In genomic region chr1:1127551-1128451, GRCh38 we compare ENCODE assay signal across 1 cellular context.
TF ChIP-seq lines count a peak whose summit lies in the region.

No MANE protein-coding gene starts in this region.

TF ChIP-seq in HepG2, 621 proteins besides CTCF, POLR2A, EP300 and RAD21 (continued from another document and continues in another):
- TF ChIP-seq ZBTB40 (IDR thresholded peaks at IDR 0.05): no peak
- no peak for TF ChIP-seq ZBTB40 (CRISPR knock-in tag; IDR thresholded peaks at IDR 0.05)
- TF ChIP-seq ZNF740 (CRISPR knock-in tag; IDR thresholded peaks at IDR 0.05): peak; percentile 56; the same call in 1 of the 2 replicates
- TF ChIP-seq REPIN1 (CRISPR knock-in tag; IDR thresholded peaks at IDR 0.05; ENCODE audit: borderline replicate concordance, low read depth): 0 out of 2 replicates have a peak, but pooled peaks have one; percentile 15
- peak; percentile 13 for TF ChIP-seq U2AF1 (optimal IDR thresholded peaks at IDR 0.05; ENCODE audit: low read depth, low read length)
- TF ChIP-seq KIAA2018 (CRISPR knock-in tag; IDR thresholded peaks at IDR 0.05; ENCODE audit: borderline replicate concordance): no peak
- TF ChIP-seq CHCHD3 (CRISPR knock-in tag; IDR thresholded peaks at IDR 0.05): no peak
- peak; percentile 70 for TF ChIP-seq MYPOP (CRISPR knock-in tag; IDR thresholded peaks at IDR 0.05)
- TF ChIP-seq YY1 (IDR thresholded peaks at IDR 0.05; ENCODE audit: insufficient read depth, insufficient replicate concordance, low read depth, low read length): no peak
- TF ChIP-seq HIC2 (CRISPR knock-in tag; IDR thresholded peaks at IDR 0.05; ENCODE audit: low read depth): peak; percentile 70; the same call in 1 of the 2 replicates
- TF ChIP-seq SNAI1 (CRISPR knock-in tag; IDR thresholded peaks at IDR 0.05; ENCODE audit: borderline replicate concordance): no peak; the same call in 1 of the 2 replicates
- no peak for TF ChIP-seq ZNF30 (CRISPR knock-in tag; IDR thresholded peaks at IDR 0.05)
- peak; percentile 4 for TF ChIP-seq AGO1 (IDR thresholded peaks at IDR 0.05; ENCODE audit: low read depth, low read length, poor library complexity, severe bottlenecking)
- TF ChIP-seq ZBTB2 (CRISPR knock-in tag; IDR thresholded peaks at IDR 0.05; ENCODE audit: low read depth): no peak
- no peak for TF ChIP-seq TAF15 (IDR thresholded peaks at IDR 0.05; ENCODE audit: low read depth, low read length, poor library complexity, severe bottlenecking)
- TF ChIP-seq MIXL1 (CRISPR knock-in tag; IDR thresholded peaks at IDR 0.05): no peak
- TF ChIP-seq ZNF296 (CRISPR knock-in tag; conservative IDR thresholded peaks at IDR 0.05): peak; percentile 59; the same call in 1 of the 2 replicates
- no peak for TF ChIP-seq ZBTB39 (CRISPR knock-in tag; IDR thresholded peaks at IDR 0.05)
- TF ChIP-seq KDM6A (CRISPR knock-in tag; IDR thresholded peaks at IDR 0.05; ENCODE audit: low read depth): no peak
- TF ChIP-seq ZNF709 (CRISPR knock-in tag; IDR thresholded peaks at IDR 0.05): peak; percentile 13; the same call in 1 of the 2 replicates
- no peak for TF ChIP-seq ZBTB26 (CRISPR knock-in tag; IDR thresholded peaks at IDR 0.05; ENCODE audit: borderline replicate concordance)
